Comparison of ENCODE assay signal across 1 cellular context in genomic region chr7:32957326-32958045, GRCh38.
TF ChIP-seq lines count a peak whose summit lies in the region.

Gene FKBP9, plus strand, starts transcription at chr7:32957440. Its CDS starts 134 bp downstream, at chr7:32957574.

TF ChIP-seq in K562, 482 proteins besides CTCF, POLR2A, EP300 and RAD21 (continued from another document and continues in another):
- no peak for TF ChIP-seq ZNF318 (IDR thresholded peaks at IDR 0.05; ENCODE audit: borderline replicate concordance in 1 of 2, low read depth in 1 of 2)
- TF ChIP-seq FUS (optimal IDR thresholded peaks at IDR 0.05; ENCODE audit: low read depth, low read length), result no peak
- no peak for TF ChIP-seq NCOA2 (IDR thresholded peaks at IDR 0.05; ENCODE audit: partially characterized antibody in 2 of 2)
- TF ChIP-seq U2AF2 (optimal IDR thresholded peaks at IDR 0.05; ENCODE audit: low read depth, low read length), result no peak
- no peak for TF ChIP-seq BDP1 (IDR thresholded peaks at IDR 0.05; ENCODE audit: insufficient read depth, insufficient read length)
- TF ChIP-seq ZNF584 (CRISPR knock-in tag; IDR thresholded peaks at IDR 0.05; ENCODE audit: low read depth), result no peak
- no peak for TF ChIP-seq ZNF253 (CRISPR knock-in tag; conservative IDR thresholded peaks at IDR 0.05)
- TF ChIP-seq ZNF512 (tag; IDR thresholded peaks at IDR 0.05), result no peak
- no peak for TF ChIP-seq ZNF695 (CRISPR knock-in tag; IDR thresholded peaks at IDR 0.05)
- no peak for TF ChIP-seq ZNF699 (CRISPR knock-in tag; IDR thresholded peaks at IDR 0.05; ENCODE audit: insufficient replicate concordance)
- no peak; the same call in 1 of the 2 replicates for TF ChIP-seq E2F1 (CRISPR knock-in tag; IDR thresholded peaks at IDR 0.05)
- peak; percentile 95 for TF ChIP-seq PHF8 (IDR thresholded peaks at IDR 0.05; ENCODE audit: borderline replicate concordance, low read length)
- TF ChIP-seq CBFB (CRISPR knock-in tag; IDR thresholded peaks at IDR 0.05), result no peak
- no peak for TF ChIP-seq GATAD2A (IDR thresholded peaks at IDR 0.05)
- no peak for TF ChIP-seq DLX4 (CRISPR knock-in tag; IDR thresholded peaks at IDR 0.05)
- TF ChIP-seq FOXJ3 (CRISPR knock-in tag; IDR thresholded peaks at IDR 0.05), result no peak
- no peak for TF ChIP-seq TAF15 (IDR thresholded peaks at IDR 0.05; ENCODE audit: low read depth, low read length)
- no peak for TF ChIP-seq HIVEP1 (CRISPR knock-in tag; IDR thresholded peaks at IDR 0.05)
- peak; percentile 63 for TF ChIP-seq NR2C2 (CRISPR knock-in tag; IDR thresholded peaks at IDR 0.05)
- TF ChIP-seq NR2C2 (tag; IDR thresholded peaks at IDR 0.05), result no peak
- peak in 1 of 2 experiments; percentile 29; a peak in 2 of 4 replicates for TF ChIP-seq SIN3A (IDR thresholded peaks at IDR 0.05; ENCODE audit: borderline replicate concordance in 2 of 2, control insufficient read depth in 1 of 2, low read depth in 2 of 2, low read length in 2 of 2)
- no peak for TF ChIP-seq SMC3 (conservative IDR thresholded peaks at IDR 0.05; ENCODE audit: insufficient read depth, low read depth, low read length)
- TF ChIP-seq ZNF707 (CRISPR knock-in tag; conservative IDR thresholded peaks at IDR 0.05), result no peak
- no peak for TF ChIP-seq DDX20 (tag; IDR thresholded peaks at IDR 0.05; ENCODE audit: low read depth)
- TF ChIP-seq MXI1 (IDR thresholded peaks at IDR 0.05; ENCODE audit: low read depth, low read length), result no peak
- no peak for TF ChIP-seq JUN (IDR thresholded peaks at IDR 0.05; ENCODE audit: borderline replicate concordance, low read depth, low read length)
- TF ChIP-seq JUN (CRISPR knock-in tag; IDR thresholded peaks at IDR 0.05; ENCODE audit: borderline replicate concordance), result no peak; the same call in 1 of the 2 replicates
- TF ChIP-seq KDM4B (IDR thresholded peaks at IDR 0.05; ENCODE audit: borderline replicate concordance in 2 of 2, low read depth in 1 of 2), result peak in 1 of 2 experiments; percentile 51; a peak in 1 of 4 replicates
- TF ChIP-seq TAL1 (IDR thresholded peaks at IDR 0.05), result no peak
- TF ChIP-seq ZNF224 (CRISPR knock-in tag; IDR thresholded peaks at IDR 0.05), result no peak
- peak; percentile 91 for TF ChIP-seq CXXC5 (CRISPR knock-in tag; IDR thresholded peaks at IDR 0.05)
- no peak for TF ChIP-seq PCBP1 (IDR thresholded peaks at IDR 0.05; ENCODE audit: low read depth, low read length, poor library complexity, severe bottlenecking)
- TF ChIP-seq NCOR1 (IDR thresholded peaks at IDR 0.05), result no peak
- TF ChIP-seq TGIF2 (CRISPR knock-in tag; IDR thresholded peaks at IDR 0.05), result no peak
- TF ChIP-seq ZC3H8 (IDR thresholded peaks at IDR 0.05), result no peak
- no peak for TF ChIP-seq MTA1 (IDR thresholded peaks at IDR 0.05; ENCODE audit: borderline replicate concordance)
- TF ChIP-seq ZNF444 (CRISPR knock-in tag; IDR thresholded peaks at IDR 0.05), result no peak
- 0 out of 2 replicates have a peak, but pooled peaks have one; percentile 47 for TF ChIP-seq MGA (IDR thresholded peaks at IDR 0.05)
- no peak for TF ChIP-seq KLF1 (tag; IDR thresholded peaks at IDR 0.05)
